In genomic region chr17:77088455-77089117, GRCh38 we compare ENCODE assay signal across 8 cellular contexts. TPM values are rescaled to one million over a fixed set of nuclear protein-coding genes. Genes with fewer than 3 reads are reported as not detected.
A peak's percentile ranks its signal among the peaks of the same experiment; 100 is the strongest.
DNase-seq lines count a peak whose midpoint lies in the region; FAIRE-seq and TF ChIP-seq lines count a peak whose summit lies in the region.

No MANE protein-coding gene starts in this region.

- DNase-seq in G401 (ENCODE audit: low spot score) (peak; percentile 98), H54 (ENCODE audit: insufficient read length, low spot score) (peak; percentile 97), LoVo (ENCODE audit: low spot score) (peak; percentile 93), RWPE1 (ENCODE audit: low spot score) (peak; percentile 94), fibroblast of the conjunctiva (ENCODE audit: low read depth) (peak; percentile 96), nephron progenitor cell (peak; percentile 91)
- DNase-seq in activated effector memory CD4-positive, alpha-beta T cell treated with Interleukin-2 at 50 U/mL for 16 hours: peak; percentile 83

- TF ChIP-seq POLR2A in H54 (IDR thresholded peaks at IDR 0.05; ENCODE audit: low read depth, low read length): peak; percentile 80

- H3K27me3 Mint-ChIP-seq in nephron progenitor cell (ENCODE audit: low read depth, poor library complexity): peaks cover 12% of the 10 kb centered on the region
- no peaks in the 10 kb centered on the region for H3K27me3 Mint-ChIP-seq in stimulated activated naive CD8-positive, alpha-beta T cell treated with anti-CD3 and anti-CD28 coated beads, Interleukin-15, Interleukin-2, amounts not matched to agents 100 ng/mL and 50 ng/mL, for 24 hours

- FAIRE-seq in H54 (lab: Jason Lieb, UNC): peak; percentile 23

- CTCF ChIA-PET in RWPE1 (lab: Yijun Ruan, JAX): interaction anchor here (0.6 to 1.2 kb wide), 13 partner anchors 10 to 521 kb away, joined by 3 to 8 read pairs (median 3); partner anchors contain the start of genes MGAT5B and SEC14L1

- H3K4me3 Mint-ChIP-seq in nephron progenitor cell: peak overlapping the region; percentile 94
- peak overlapping the region; percentile 91 for H3K4me3 Mint-ChIP-seq in stimulated activated naive CD8-positive, alpha-beta T cell treated with anti-CD3 and anti-CD28 coated beads, Interleukin-15, Interleukin-2, amounts not matched to agents 100 ng/mL and 50 ng/mL, for 24 hours

- H3K9me3 Mint-ChIP-seq in nephron progenitor cell: no peaks in the 10 kb centered on the region
- H3K9me3 Mint-ChIP-seq in stimulated activated naive CD8-positive, alpha-beta T cell treated with anti-CD3 and anti-CD28 coated beads, Interleukin-15, Interleukin-2, amounts not matched to agents 100 ng/mL and 50 ng/mL, for 24 hours: no peaks in the 10 kb centered on the region

- TF ChIP-seq CTCF in RWPE1 (conservative IDR thresholded peaks at IDR 0.05; ENCODE audit: low read depth): peak; percentile 77
- TF ChIP-seq CTCF in nephron progenitor cell (IDR thresholded peaks at IDR 0.05): peak; percentile 81

- peak overlapping the region; percentile 75 for H3K27ac ChIP-seq in RWPE1

- peaks cover 54% of the 10 kb centered on the region for H3K4me1 Mint-ChIP-seq in nephron progenitor cell
- H3K4me1 Mint-ChIP-seq in stimulated activated naive CD8-positive, alpha-beta T cell treated with anti-CD3 and anti-CD28 coated beads, Interleukin-15, Interleukin-2, amounts not matched to agents 100 ng/mL and 50 ng/mL, for 24 hours (ENCODE audit: low read depth): peaks cover 53% of the 10 kb centered on the region

- H3K27ac Mint-ChIP-seq in nephron progenitor cell: peak overlapping the region; percentile 78
- H3K27ac Mint-ChIP-seq in stimulated activated naive CD8-positive, alpha-beta T cell treated with anti-CD3 and anti-CD28 coated beads, Interleukin-15, Interleukin-2, amounts not matched to agents 100 ng/mL and 50 ng/mL, for 24 hours: peak overlapping the region; percentile 95

- peaks cover 32% of the 10 kb centered on the region for H3K36me3 Mint-ChIP-seq in nephron progenitor cell (ENCODE audit: low read depth)
- H3K36me3 Mint-ChIP-seq in stimulated activated naive CD8-positive, alpha-beta T cell treated with anti-CD3 and anti-CD28 coated beads, Interleukin-15, Interleukin-2, amounts not matched to agents 100 ng/mL and 50 ng/mL, for 24 hours (ENCODE audit: low read depth): peaks cover 48% of the 10 kb centered on the region

- in situ Hi-C loops in G401 (cut with HindIII; ENCODE audit: low sequenced_read_pairs): no loop called here

- POLR2A ChIA-PET in RWPE1 (lab: Yijun Ruan, JAX; ENCODE audit: low non-redundant PET): no interaction called here

RNA-seq across cellular contexts. Expression of gene SEC14L1, which starts 52.2 kb away (rescaled TPM):
- 48.1 and 58.3 TPM in 2 replicates for total RNA-seq in G401 (2014; rRNA removed; shearing (Covaris generic))

Comparison
In these comparisons a context has a peak if more than half of its experiments do, and no peak if none do; other contexts are left out.
1. Peak in every context shown above with its lines: DNase-seq and H3K27ac ChIP-seq.